Comparison of ENCODE assay signal across 8 cellular contexts in the genomic region with DNA sequence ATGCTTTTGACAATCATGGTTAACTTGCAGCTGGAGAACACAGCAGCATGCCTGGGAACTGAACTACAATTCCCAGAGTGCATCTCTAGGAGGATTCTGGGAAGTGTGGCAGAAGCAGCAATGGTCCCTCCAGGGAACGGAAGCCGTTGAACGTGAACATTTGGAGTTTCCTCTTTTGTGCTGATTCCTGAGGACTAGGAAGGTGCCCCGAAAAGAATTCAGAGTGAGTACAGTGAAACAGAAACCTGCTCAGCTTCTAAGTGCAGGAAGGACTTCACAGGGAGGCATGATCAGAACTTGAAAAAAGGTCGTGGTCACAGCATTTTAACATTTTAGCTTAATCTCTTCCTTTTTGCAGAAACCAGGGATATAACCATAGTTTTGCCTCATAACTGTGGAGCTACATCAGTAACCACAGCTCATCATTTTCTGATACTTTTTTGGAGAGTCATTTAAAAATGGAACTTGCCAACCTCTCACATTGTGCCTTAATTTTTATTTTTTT. TPM values are rescaled to one million over a fixed set of nuclear protein-coding genes. Genes with fewer than 3 reads are reported as not detected.
DNase-seq lines count a peak whose midpoint lies in the region; ATAC-seq and TF ChIP-seq lines count a peak whose summit lies in the region.

A gene (plus strand): TSS at position 111 of the 505 bp plus-strand sequence. CDS start 3,911 bp downstream, outside the sequence.

- TF ChIP-seq CTCF in CD4-positive, alpha-beta T cell (IDR thresholded peaks at IDR 0.05), result no peak
- TF ChIP-seq CTCF in GM23338 (conservative IDR thresholded peaks at IDR 0.05; ENCODE audit: low read depth in 2 of 2) (no peak), liver (IDR thresholded peaks at IDR 0.05; ENCODE audit: low read depth, low read length, missing input control) (no peak)

- H3K36me3 Mint-ChIP-seq in CD4-positive, alpha-beta T cell (ENCODE audit: low read depth), result peaks cover 24% of the 10 kb centered on the region
- H3K36me3 Mint-ChIP-seq in GM23338 (ENCODE audit: low read depth), result peaks cover 15% of the 10 kb centered on the region

- peak within 1 kb of the TSS; percentile 74 for H3K4me2 ChIP-seq in GM23338

- 0 out of 2 replicates have a peak within 1 kb of the TSS, but pooled peaks have one; percentile 63 for H2AFZ ChIP-seq in GM23338

- H3K36me3 ChIP-seq in GM23338 (ENCODE audit: insufficient read depth), result no peaks in the 10 kb centered on the region
- no peaks in the 10 kb centered on the region for H3K36me3 ChIP-seq in liver (ENCODE audit: control insufficient read depth in 4 of 4, insufficient read depth in 3 of 4, low read depth in 1 of 4, low read length in 3 of 4)

- H4K20me1 ChIP-seq in GM23338 (replicated peaks; ENCODE audit: insufficient read depth), result no peaks in the 10 kb centered on the region; the same call in 1 of the 2 replicates

- intact Hi-C loops in CD4-positive, alpha-beta T cell (cut with DNase I, micrococcal nuclease), result loop anchor here (1.0 to 5.0 kb wide), 3 partner anchors 11 to 142 kb away; a partner anchor contains a TSS

- H3K4me1 ChIP-seq in GM23338 (ENCODE audit: insufficient read depth) (no peaks in the 10 kb centered on the region), liver (ENCODE audit: control insufficient read depth in 4 of 4, insufficient read depth in 4 of 4, low read length in 3 of 4) (peaks cover 0 to 6% (median under 1%) of the 10 kb centered on the region in 4 donors)

- H3K4me1 Mint-ChIP-seq in CD4-positive, alpha-beta T cell (ENCODE audit: low read depth), result peaks cover 16% of the 10 kb centered on the region
- H3K4me1 Mint-ChIP-seq in GM23338, result no peaks in the 10 kb centered on the region

- no peak within 1 kb of the TSS for H3K27ac ChIP-seq in CD4-positive, alpha-beta T cell (ENCODE audit: low read depth, low read length)
- H3K27ac ChIP-seq in GM23338 (ENCODE audit: low read depth), result peak within 1 kb of the TSS; percentile 92
- H3K27ac ChIP-seq in liver (ENCODE audit: low read depth in 1 of 2, low read length in 2 of 2), result peak within 1 kb of the TSS; percentile 95

- H3K27me3 ChIP-seq in CD4-positive, alpha-beta T cell (ENCODE audit: control insufficient read depth, insufficient read depth, low read length), result no peaks in the 10 kb centered on the region
- H3K27me3 ChIP-seq in GM23338 (ENCODE audit: insufficient read depth), result no peaks in the 10 kb centered on the region
- H3K27me3 ChIP-seq in liver (ENCODE audit: control insufficient read depth in 4 of 4, insufficient read depth in 4 of 4, low read length in 3 of 4), result no peaks in the 10 kb centered on the region

- peak within 1 kb of the TSS; percentile 71 for H3K27ac Mint-ChIP-seq in CD4-positive, alpha-beta T cell
- H3K27ac Mint-ChIP-seq in GM23338, result peak within 1 kb of the TSS; percentile 97

- peak within 1 kb of the TSS; percentile 89 for H3K4me3 Mint-ChIP-seq in CD4-positive, alpha-beta T cell
- H3K4me3 Mint-ChIP-seq in GM23338, result peak within 1 kb of the TSS; percentile 86

- no peaks in the 10 kb centered on the region for H3K79me2 ChIP-seq in GM23338 (replicated peaks; ENCODE audit: insufficient read depth)

- ATAC-seq in CD4-positive, alpha-beta T cell (ENCODE audit: poor library complexity), result peak; percentile 91
- peak; percentile 99 for ATAC-seq in GM23338

- 1% methylated on average over 5 of the region's 5 CpGs for WGBS in liver

- POLR2A ChIA-PET in CD4-positive, alpha-beta T cell (lab: Charles Lee), result interaction anchor here (0.6 to 2.7 kb wide), 5 partner anchors 14 to 1066 kb away, joined by 3 to 49 read pairs (median 3); a partner anchor contains a TSS

- peak within 1 kb of the TSS; percentile 56 for H3K4me3 ChIP-seq in GM23338
- peak within 1 kb of the TSS; percentile 56 to 74 (median 73) for H3K4me3 ChIP-seq in liver (ENCODE audit: low read depth in 1 of 3, low read length in 3 of 3)

- H3F3A ChIP-seq in GM23338 (replicated peaks; ENCODE audit: low read depth), result no peaks in the 10 kb centered on the region

- no peaks in the 10 kb centered on the region for H3K27me3 Mint-ChIP-seq in CD4-positive, alpha-beta T cell
- no peaks in the 10 kb centered on the region for H3K27me3 Mint-ChIP-seq in GM23338 (ENCODE audit: insufficient read depth, low read depth, poor library complexity)

- no peaks in the 10 kb centered on the region for H3K9me2 ChIP-seq in GM23338 (ENCODE audit: insufficient read depth)

- no peaks in the 10 kb centered on the region for H3K9me3 Mint-ChIP-seq in CD4-positive, alpha-beta T cell
- H3K9me3 Mint-ChIP-seq in GM23338, result peaks cover 15% of the 10 kb centered on the region

- DNase-seq in CD4-positive, alpha-beta T cell, result peak; percentile 9 to 43 (median 22)
- DNase-seq in GM23338 (ENCODE audit: low spot score), result peak; percentile 91
- peak; percentile 50 for DNase-seq in NCI-H2227 treated with DMSO at 0.1 percent for 48 hours (lab: John Stamatoyannopoulos, UW)
- DNase-seq in activated CD4-positive, alpha-beta T cell treated with anti-CD3 and anti-CD28 coated beads, Interleukin-2, amount 50 U/mL, for 48 hours, result peak; percentile 44 to 53
- DNase-seq in effector CD8-positive, alpha-beta T cell (lab: John Stamatoyannopoulos, UW), result peak; percentile 25
- DNase-seq in stimulated activated CD4-positive, alpha-beta T cell treated with anti-CD3 and anti-CD28 coated beads, Interleukin-4, amount 100 ng/mL, for 1 hour, result peak; percentile 26
- DNase-seq in RPMI8226, result no peak

- CTCF ChIA-PET in CD4-positive, alpha-beta T cell (lab: Charles Lee), result interaction anchor here (1.9 to 4.9 kb wide), 2 partner anchors 14 to 49 kb away, joined by 7 to 28 read pairs; a partner anchor contains a TSS

- peak within 1 kb of the TSS; percentile 95 to 96 for H3K9ac ChIP-seq in liver (ENCODE audit: low read depth in 1 of 2, low read length in 2 of 2)

- H3K9me3 ChIP-seq in CD4-positive, alpha-beta T cell (ENCODE audit: control insufficient read depth, low read length), result no peaks in the 10 kb centered on the region
- H3K9me3 ChIP-seq in liver (ENCODE audit: control insufficient read depth in 4 of 4, low read length in 3 of 4), result no peaks in the 10 kb centered on the region

- TF ChIP-seq RAD21 in liver (IDR thresholded peaks at IDR 0.05), result peak; percentile 28 to 49

TF ChIP-seq in liver, 16 proteins besides CTCF, POLR2A, EP300 and RAD21 (continues in another document):
- TF ChIP-seq, protein P1, sequence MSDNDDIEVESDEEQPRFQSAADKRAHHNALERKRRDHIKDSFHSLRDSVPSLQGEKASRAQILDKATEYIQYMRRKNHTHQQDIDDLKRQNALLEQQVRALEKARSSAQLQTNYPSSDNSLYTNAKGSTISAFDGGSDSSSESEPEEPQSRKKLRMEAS (IDR thresholded peaks at IDR 0.05), result peak; percentile 50
- no peak for TF ChIP-seq FOXA2 (IDR thresholded peaks at IDR 0.05)
- peak in 1 of 2 donors; percentile 36 for TF ChIP-seq RXRA (IDR thresholded peaks at IDR 0.05)
- TF ChIP-seq EGR1 (IDR thresholded peaks at IDR 0.05; ENCODE audit: low read depth in 2 of 2), result no peak
- TF ChIP-seq NR2F2 (IDR thresholded peaks at IDR 0.05), result no peak
- TF ChIP-seq GABPA (IDR thresholded peaks at IDR 0.05 in 1 of 2, conservative IDR thresholded peaks at IDR 0.05 in 1 of 2), result peak; percentile 65 to 89
- no peak for TF ChIP-seq JUND (IDR thresholded peaks at IDR 0.05)
- TF ChIP-seq HNF4G (IDR thresholded peaks at IDR 0.05), result no peak
- peak in 1 of 2 donors; percentile 29 for TF ChIP-seq HNF4A (conservative IDR thresholded peaks at IDR 0.05)
- TF ChIP-seq, protein P2, sequence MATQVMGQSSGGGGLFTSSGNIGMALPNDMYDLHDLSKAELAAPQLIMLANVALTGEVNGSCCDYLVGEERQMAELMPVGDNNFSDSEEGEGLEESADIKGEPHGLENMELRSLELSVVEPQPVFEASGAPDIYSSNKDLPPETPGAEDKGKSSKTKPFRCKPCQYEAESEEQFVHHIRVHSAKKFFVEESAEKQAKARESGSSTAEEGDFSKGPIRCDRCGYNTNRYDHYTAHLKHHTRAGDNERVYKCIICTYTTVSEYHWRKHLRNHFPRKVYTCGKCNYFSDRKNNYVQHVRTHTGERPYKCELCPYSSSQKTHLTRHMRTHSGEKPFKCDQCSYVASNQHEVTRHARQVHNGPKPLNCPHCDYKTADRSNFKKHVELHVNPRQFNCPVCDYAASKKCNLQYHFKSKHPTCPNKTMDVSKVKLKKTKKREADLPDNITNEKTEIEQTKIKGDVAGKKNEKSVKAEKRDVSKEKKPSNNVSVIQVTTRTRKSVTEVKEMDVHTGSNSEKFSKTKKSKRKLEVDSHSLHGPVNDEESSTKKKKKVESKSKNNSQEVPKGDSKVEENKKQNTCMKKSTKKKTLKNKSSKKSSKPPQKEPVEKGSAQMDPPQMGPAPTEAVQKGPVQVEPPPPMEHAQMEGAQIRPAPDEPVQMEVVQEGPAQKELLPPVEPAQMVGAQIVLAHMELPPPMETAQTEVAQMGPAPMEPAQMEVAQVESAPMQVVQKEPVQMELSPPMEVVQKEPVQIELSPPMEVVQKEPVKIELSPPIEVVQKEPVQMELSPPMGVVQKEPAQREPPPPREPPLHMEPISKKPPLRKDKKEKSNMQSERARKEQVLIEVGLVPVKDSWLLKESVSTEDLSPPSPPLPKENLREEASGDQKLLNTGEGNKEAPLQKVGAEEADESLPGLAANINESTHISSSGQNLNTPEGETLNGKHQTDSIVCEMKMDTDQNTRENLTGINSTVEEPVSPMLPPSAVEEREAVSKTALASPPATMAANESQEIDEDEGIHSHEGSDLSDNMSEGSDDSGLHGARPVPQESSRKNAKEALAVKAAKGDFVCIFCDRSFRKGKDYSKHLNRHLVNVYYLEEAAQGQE (IDR thresholded peaks at IDR 0.05), result peak; percentile 79
- peak; percentile 96 for TF ChIP-seq YY1 (IDR thresholded peaks at IDR 0.05)
- TF ChIP-seq, protein P3, sequence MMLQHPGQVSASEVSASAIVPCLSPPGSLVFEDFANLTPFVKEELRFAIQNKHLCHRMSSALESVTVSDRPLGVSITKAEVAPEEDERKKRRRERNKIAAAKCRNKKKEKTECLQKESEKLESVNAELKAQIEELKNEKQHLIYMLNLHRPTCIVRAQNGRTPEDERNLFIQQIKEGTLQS (IDR thresholded peaks at IDR 0.05), result no peak

RNA-seq across cellular contexts. Expression of the gene that starts here (rescaled TPM):
- under 1 TPM; 0.67 to 0.82 TPM for total RNA-seq in CD4-positive, alpha-beta T cell
- 1.4 and 4.3 TPM in 2 replicates for total RNA-seq in GM23338 (2014; rRNA removed; shearing (Covaris generic))
- 2.2 and 3.6 TPM in 2 replicates for polyA plus RNA-seq in GM23338 (2016; fragmentation: Nextera tagmentation; extraction: Ambion mirVana)
- total RNA-seq in liver, result 1 to 10 TPM; 1.4 to 4.0 TPM
- 1 to 10 TPM in 1 of 2 donors, under 1 TPM in 1; 0.60 to 3.5 TPM for polyA plus RNA-seq in liver

Comparison
In these comparisons a context has a peak if more than half of its experiments do, and no peak if none do; other contexts are left out.
1. Peak in DNase-seq and ATAC-seq in CD4-positive, alpha-beta T cell; RNA of the gene not detected or under 1 TPM.